9 cellular contexts compared by ENCODE assay signal in the genomic region with DNA sequence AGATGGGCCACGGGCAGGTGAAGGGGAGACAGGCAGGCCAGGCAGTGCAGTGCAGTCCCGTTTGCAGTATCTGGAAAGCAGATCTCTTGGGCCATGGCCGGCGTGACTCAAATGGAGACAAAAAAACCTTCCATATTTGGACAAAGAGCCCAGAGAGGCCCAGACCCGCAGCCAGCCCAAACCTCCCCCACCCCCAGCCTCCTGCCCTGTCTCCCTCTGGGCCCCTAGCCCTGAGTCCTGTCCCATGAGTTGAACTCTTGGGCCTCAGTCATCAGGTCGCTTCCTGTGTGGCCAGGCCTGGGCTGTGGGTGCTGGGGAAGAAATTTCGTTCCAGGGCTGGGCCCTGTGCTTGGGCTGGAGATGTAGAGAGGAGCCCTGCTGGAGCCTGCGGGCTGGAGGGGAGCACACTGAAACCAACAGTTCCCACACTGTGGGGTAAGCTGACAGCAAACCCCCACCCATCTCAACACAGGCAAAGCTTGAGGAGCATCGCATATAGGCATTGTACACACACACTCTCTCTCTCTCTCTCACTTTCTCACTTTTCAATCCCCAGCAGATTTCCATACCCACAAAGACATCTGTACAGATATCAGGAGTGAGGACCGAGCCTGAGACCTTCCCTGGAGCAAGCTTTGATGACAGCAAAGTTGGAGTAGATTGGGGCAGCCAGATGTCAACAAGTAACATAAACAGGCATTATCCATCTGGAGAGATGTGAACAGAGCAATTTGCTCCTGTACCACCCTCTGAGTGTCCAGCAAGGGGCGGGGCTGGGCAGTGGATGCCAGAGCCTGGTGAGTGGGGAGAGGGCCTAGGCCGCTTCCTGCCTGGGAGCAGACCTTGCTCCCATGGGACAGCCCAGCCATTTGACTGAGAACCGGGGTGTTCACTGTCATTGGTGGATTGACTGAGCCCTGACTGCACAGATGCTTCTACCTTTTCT. TPM values are rescaled to one million over a fixed set of nuclear protein-coding genes. Genes with fewer than 3 reads are reported as not detected.
DNase-seq lines count a peak whose midpoint lies in the region; ATAC-seq lines count a peak whose summit lies in the region.
"Had no signal": no experiment of that assay in that cellular context is flagged by ENCODE, and none has a peak within 500 bp of the region (broad histone marks: within the 10 kb centered on the region; RNA-seq: fewer than 3 reads in every experiment).

No MANE protein-coding gene starts in this region.

- peak overlapping the region; percentile 32 for H3K27ac Mint-ChIP-seq in activated T-helper 17 cell treated with anti-CD3 and anti-CD28 coated beads, Interleukin-2, amount 50 U/mL, for 72 hours
- H3K27ac Mint-ChIP-seq in naive B cell = peak overlapping the region in 4 of 6 donors; percentile 0 to 97 (median 48)
- H3K27ac Mint-ChIP-seq in activated T-helper 1 cell treated with anti-CD3 and anti-CD28 coated beads, Interleukin-12 subunit alpha, Interleukin-12 subunit beta, Interleukin-2, Interleukin-4 antibody, amounts not matched to agents 30 ng/mL and 10 ng/mL and 1 ng/mL, durations not matched to agents 14 hours and 24 hours and 36 hours = no peak overlapping the region
- H3K27ac Mint-ChIP-seq: dendritic cell treated with granulocyte-macrophage colony-stimulating factor and Interleukin-4, amounts not matched to agents 40 ng/mL and 50 ng/mL, for 4 days had no signal

- H3K36me3 Mint-ChIP-seq in activated T-helper 17 cell treated with anti-CD3 and anti-CD28 coated beads, Interleukin-2, amount 50 U/mL, for 72 hours (ENCODE audit: low read depth) = no peaks in the 10 kb centered on the region
- H3K36me3 Mint-ChIP-seq in naive B cell = no peaks in the 10 kb centered on the region
- H3K36me3 Mint-ChIP-seq in activated T-helper 1 cell treated with anti-CD3 and anti-CD28 coated beads, Interleukin-12 subunit alpha, Interleukin-12 subunit beta, Interleukin-2, Interleukin-4 antibody, amounts not matched to agents 30 ng/mL and 10 ng/mL and 1 ng/mL, durations not matched to agents 14 hours and 24 hours and 36 hours (ENCODE audit: low read depth) = no peaks in the 10 kb centered on the region

- DNase-seq in naive B cell = no peak
- no peak for DNase-seq in activated T-helper 1 cell treated with anti-CD3 and anti-CD28 coated beads, Interleukin-12 subunit alpha, Interleukin-12 subunit beta, Interleukin-2, Interleukin-4 antibody, amounts not matched to agents 30 ng/mL and 10 ng/mL and 1 ng/mL, durations not matched to agents 14 hours and 24 hours and 36 hours (ENCODE audit: low spot score)
- DNase-seq in COLO668 (lab: John Stamatoyannopoulos, UW; ENCODE audit: unreplicated experiment) = no peak
- no peak for DNase-seq in kidney tubule cell (ENCODE audit: low spot score)
- DNase-seq in NCI-H2196 (lab: John Stamatoyannopoulos, UW; ENCODE audit: unreplicated experiment) = no peak

- H3K27me3 Mint-ChIP-seq in activated T-helper 17 cell treated with anti-CD3 and anti-CD28 coated beads, Interleukin-2, amount 50 U/mL, for 72 hours = no peaks in the 10 kb centered on the region
- peaks cover 5 to 19% (median 7%) of the 10 kb centered on the region in 3 donors for H3K27me3 Mint-ChIP-seq in naive B cell
- peaks cover 5% of the 10 kb centered on the region for H3K27me3 Mint-ChIP-seq in activated T-helper 1 cell treated with anti-CD3 and anti-CD28 coated beads, Interleukin-12 subunit alpha, Interleukin-12 subunit beta, Interleukin-2, Interleukin-4 antibody, amounts not matched to agents 30 ng/mL and 10 ng/mL and 1 ng/mL, durations not matched to agents 14 hours and 24 hours and 36 hours (ENCODE audit: insufficient read depth)

- intact Hi-C loops in activated T-helper 1 cell treated with anti-CD3 and anti-CD28 coated beads, Interleukin-12 subunit alpha, Interleukin-12 subunit beta, Interleukin-2, Interleukin-4 antibody, amounts not matched to agents 30 ng/mL and 10 ng/mL and 1 ng/mL, durations not matched to agents 14 hours and 24 hours and 36 hours (cut with micrococcal nuclease) = no loop called here

- no peak overlapping the region for H3K4me3 Mint-ChIP-seq in activated T-helper 17 cell treated with anti-CD3 and anti-CD28 coated beads, Interleukin-2, amount 50 U/mL, for 72 hours
- no peak overlapping the region for H3K4me3 Mint-ChIP-seq in naive B cell
- H3K4me3 Mint-ChIP-seq in activated T-helper 1 cell treated with anti-CD3 and anti-CD28 coated beads, Interleukin-12 subunit alpha, Interleukin-12 subunit beta, Interleukin-2, Interleukin-4 antibody, amounts not matched to agents 30 ng/mL and 10 ng/mL and 1 ng/mL, durations not matched to agents 14 hours and 24 hours and 36 hours = no peak overlapping the region
- H3K4me3 Mint-ChIP-seq: dendritic cell treated with granulocyte-macrophage colony-stimulating factor and Interleukin-4, amounts not matched to agents 40 ng/mL and 50 ng/mL, for 4 days had no signal

- H3K4me1 Mint-ChIP-seq in activated T-helper 17 cell treated with anti-CD3 and anti-CD28 coated beads, Interleukin-2, amount 50 U/mL, for 72 hours = no peaks in the 10 kb centered on the region
- peaks cover 19 to 21% (median 21%) of the 10 kb centered on the region in 3 donors for H3K4me1 Mint-ChIP-seq in naive B cell
- H3K4me1 Mint-ChIP-seq in activated T-helper 1 cell treated with anti-CD3 and anti-CD28 coated beads, Interleukin-12 subunit alpha, Interleukin-12 subunit beta, Interleukin-2, Interleukin-4 antibody, amounts not matched to agents 30 ng/mL and 10 ng/mL and 1 ng/mL, durations not matched to agents 14 hours and 24 hours and 36 hours (ENCODE audit: low read depth) = no peaks in the 10 kb centered on the region

- ATAC-seq in GM18511 (IDR thresholded peaks at IDR 0.05; ENCODE audit: unreplicated experiment) (peak; percentile 78), HG02642 (IDR thresholded peaks at IDR 0.05; ENCODE audit: poor library complexity, unreplicated experiment) (peak; percentile 61), naive B cell (ENCODE audit: low read depth in 2 of 2) (no peak)
- ATAC-seq in activated T-helper 17 cell treated with anti-CD3 and anti-CD28 coated beads, Interleukin-2, amount 50 U/mL, for 72 hours (replicated peaks) = peak; percentile 56

- H3K9me3 Mint-ChIP-seq in activated T-helper 17 cell treated with anti-CD3 and anti-CD28 coated beads, Interleukin-2, amount 50 U/mL, for 72 hours = no peaks in the 10 kb centered on the region
- H3K9me3 Mint-ChIP-seq in naive B cell = no peaks in the 10 kb centered on the region
- H3K9me3 Mint-ChIP-seq in activated T-helper 1 cell treated with anti-CD3 and anti-CD28 coated beads, Interleukin-12 subunit alpha, Interleukin-12 subunit beta, Interleukin-2, Interleukin-4 antibody, amounts not matched to agents 30 ng/mL and 10 ng/mL and 1 ng/mL, durations not matched to agents 14 hours and 24 hours and 36 hours = no peaks in the 10 kb centered on the region
- H3K9me3 Mint-ChIP-seq: dendritic cell treated with granulocyte-macrophage colony-stimulating factor and Interleukin-4, amounts not matched to agents 40 ng/mL and 50 ng/mL, for 4 days had no signal

RNA-seq across cellular contexts. Expression of a gene that starts 17.2 kb away (rescaled TPM):
- total RNA-seq in activated T-helper 17 cell treated with anti-CD3 and anti-CD28 coated beads, Interleukin-2, amount 50 U/mL, for 72 hours = under 1 TPM; 0.06 to 0.42 TPM
- not detected for polyA plus RNA-seq in naive B cell (ENCODE audit: low read depth in 6 of 6)
- 0.05 TPM in 1 of 2 replicates, not detected in the other for total RNA-seq in activated T-helper 1 cell treated with anti-CD3 and anti-CD28 coated beads, Interleukin-12 subunit alpha, Interleukin-12 subunit beta, Interleukin-2, Interleukin-4 antibody, amounts not matched to agents 30 ng/mL and 10 ng/mL and 1 ng/mL, durations not matched to agents 14 hours and 24 hours and 36 hours

RNA-seq across cellular contexts. Expression of a gene that starts 50.9 kb away (rescaled TPM):
- 10 to 100 TPM; 31.2 to 39.9 TPM for total RNA-seq in activated T-helper 17 cell treated with anti-CD3 and anti-CD28 coated beads, Interleukin-2, amount 50 U/mL, for 72 hours
- 10 to 100 TPM; 16.3 to 35.1 (median 21.2) TPM for polyA plus RNA-seq in naive B cell (ENCODE audit: low read depth in 6 of 6)
- 34.6 and 37.6 TPM in 2 replicates for total RNA-seq in activated T-helper 1 cell treated with anti-CD3 and anti-CD28 coated beads, Interleukin-12 subunit alpha, Interleukin-12 subunit beta, Interleukin-2, Interleukin-4 antibody, amounts not matched to agents 30 ng/mL and 10 ng/mL and 1 ng/mL, durations not matched to agents 14 hours and 24 hours and 36 hours

RNA-seq across cellular contexts. Expression of a gene that starts 53.2 kb away (rescaled TPM):
- total RNA-seq in activated T-helper 17 cell treated with anti-CD3 and anti-CD28 coated beads, Interleukin-2, amount 50 U/mL, for 72 hours = not detected
- not detected for polyA plus RNA-seq in naive B cell (ENCODE audit: low read depth in 6 of 6)
- total RNA-seq in activated T-helper 1 cell treated with anti-CD3 and anti-CD28 coated beads, Interleukin-12 subunit alpha, Interleukin-12 subunit beta, Interleukin-2, Interleukin-4 antibody, amounts not matched to agents 30 ng/mL and 10 ng/mL and 1 ng/mL, durations not matched to agents 14 hours and 24 hours and 36 hours = not detected in 2 replicates

Comparison
In these comparisons a context has a peak if more than half of its experiments do, and no peak if none do; other contexts are left out.
1. ATAC-seq: peak in GM18511 (single experiment), HG02642 (single experiment) and activated T-helper 17 cell treated with anti-CD3 and anti-CD28 coated beads, Interleukin-2, amount 50 U/mL, for 72 hours (single experiment); none in naive B cell (0 of 2).